ENCODE assay signal across 39 cellular contexts in genomic region chrX:36930491-36930890, GRCh38.
"Had no signal": no experiment of that assay in that cellular context is flagged by ENCODE, and none has a peak within 500 bp of the region (broad histone marks: within the 10 kb centered on the region; RNA-seq: fewer than 3 reads in every experiment).

No MANE protein-coding gene starts in this region.

- H3K4me1 Mint-ChIP-seq: activated naive CD4-positive, alpha-beta T cell treated with anti-CD3 and anti-CD28 coated beads, Interleukin-2, amount 10 ng/mL, durations not matched to agents 7 days and 5 days; activated naive CD4-positive, alpha-beta T cell treated with anti-CD3 and anti-CD28 coated beads, Interleukin-2, amount 50 U/mL, for 24 hours; activated naive CD8-positive, alpha-beta T cell treated with anti-CD3 and anti-CD28 coated beads for 36 hours; activated naive CD8-positive, alpha-beta T cell treated with anti-CD3 and anti-CD28 coated beads, Interleukin-2, amount 10 ng/mL, durations not matched to agents 7 days and 5 days; activated naive CD8-positive, alpha-beta T cell treated with anti-CD3 and anti-CD28 coated beads, Interleukin-2, amount 50 U/mL, for 24 hours; activated T-helper 17 cell treated with anti-CD3 and anti-CD28 coated beads, Interleukin-2, amount 50 U/mL, for 72 hours; brain; central memory CD8-positive, alpha-beta T cell had no signal

- H3K9me3 Mint-ChIP-seq: activated naive CD4-positive, alpha-beta T cell treated with anti-CD3 and anti-CD28 coated beads, Interleukin-2, amount 50 U/mL, for 24 hours; activated naive CD4-positive, alpha-beta T cell treated with anti-CD3 and anti-CD28 coated beads, Interleukin-2, amount 50 U/mL, for 72 hours; activated naive CD8-positive, alpha-beta T cell treated with anti-CD3 and anti-CD28 coated beads, Interleukin-2, amount 10 ng/mL, durations not matched to agents 7 days and 5 days; activated T-cell treated with anti-CD3 and anti-CD28 coated beads, Interleukin-2, amount 50 U/mL, for 4 hours; activated T-helper 1 cell treated with anti-CD3 and anti-CD28 coated beads, Interleukin-12 subunit alpha, Interleukin-12 subunit beta, Interleukin-2, Interleukin-4 antibody, amounts not matched to agents 30 ng/mL and 10 ng/mL and 1 ng/mL, durations not matched to agents 14 hours and 24 hours and 36 hours; activated T-helper 17 cell treated with anti-CD3 and anti-CD28 coated beads, Interleukin-2, amount 50 U/mL, for 72 hours; central memory CD8-positive, alpha-beta T cell had no signal

- H3K4me3 Mint-ChIP-seq: activated naive CD4-positive, alpha-beta T cell treated with anti-CD3 and anti-CD28 coated beads for 36 hours; activated naive CD4-positive, alpha-beta T cell treated with anti-CD3 and anti-CD28 coated beads, Interleukin-2, amount 10 ng/mL, durations not matched to agents 7 days and 5 days; activated naive CD4-positive, alpha-beta T cell treated with anti-CD3 and anti-CD28 coated beads, Interleukin-2, amount 50 U/mL, for 24 hours; activated naive CD8-positive, alpha-beta T cell; activated naive CD8-positive, alpha-beta T cell treated with anti-CD3 and anti-CD28 coated beads for 36 hours; activated naive CD8-positive, alpha-beta T cell treated with anti-CD3 and anti-CD28 coated beads, Interleukin-2, amount 10 ng/mL, durations not matched to agents 7 days and 5 days; activated naive CD8-positive, alpha-beta T cell treated with anti-CD3 and anti-CD28 coated beads, Interleukin-2, amount 50 U/mL, for 24 hours; activated T-cell treated with anti-CD3 and anti-CD28 coated beads, Interleukin-2, amount 50 U/mL, for 24 hours; activated T-cell treated with anti-CD3 and anti-CD28 coated beads, Interleukin-2, amount 50 U/mL, for 4 hours; activated T-cell treated with anti-CD3 and anti-CD28 coated beads, Interleukin-2, amount 50 U/mL, for 72 hours; activated T-helper 1 cell treated with anti-CD3 and anti-CD28 coated beads, Interleukin-12 subunit alpha, Interleukin-12 subunit beta, Interleukin-2, Interleukin-4 antibody, amounts not matched to agents 30 ng/mL and 10 ng/mL and 1 ng/mL, durations not matched to agents 14 hours and 24 hours and 36 hours; activated T-helper 17 cell treated with anti-CD3 and anti-CD28 coated beads, Interleukin-2, amount 50 U/mL, for 72 hours; brain; central memory CD8-positive, alpha-beta T cell had no signal

- H3K4me1 ChIP-seq: adrenal gland, ascending aorta, body of pancreas, breast epithelium had no signal

- H3K27ac ChIP-seq: adrenal gland, ascending aorta, body of pancreas, brain microvascular endothelial cell, breast epithelium, cardiac muscle cell had no signal

- H3K27ac Mint-ChIP-seq: activated naive CD4-positive, alpha-beta T cell treated with anti-CD3 and anti-CD28 coated beads for 36 hours; activated naive CD4-positive, alpha-beta T cell treated with anti-CD3 and anti-CD28 coated beads, Interleukin-2, amount 10 ng/mL, durations not matched to agents 7 days and 5 days; activated naive CD4-positive, alpha-beta T cell treated with anti-CD3 and anti-CD28 coated beads, Interleukin-2, amount 50 U/mL, for 24 hours; activated naive CD4-positive, alpha-beta T cell treated with anti-CD3 and anti-CD28 coated beads, Interleukin-2, amount 50 U/mL, for 72 hours; activated naive CD8-positive, alpha-beta T cell; activated naive CD8-positive, alpha-beta T cell treated with anti-CD3 and anti-CD28 coated beads for 36 hours; activated naive CD8-positive, alpha-beta T cell treated with anti-CD3 and anti-CD28 coated beads, Interleukin-2, amount 10 ng/mL, durations not matched to agents 7 days and 5 days; activated naive CD8-positive, alpha-beta T cell treated with anti-CD3 and anti-CD28 coated beads, Interleukin-2, amount 50 U/mL, for 24 hours; activated T-cell treated with anti-CD3 and anti-CD28 coated beads, Interleukin-2, amount 50 U/mL, for 24 hours; activated T-cell treated with anti-CD3 and anti-CD28 coated beads, Interleukin-2, amount 50 U/mL, for 72 hours; activated T-helper 1 cell treated with anti-CD3 and anti-CD28 coated beads, Interleukin-12 subunit alpha, Interleukin-12 subunit beta, Interleukin-2, Interleukin-4 antibody, amounts not matched to agents 30 ng/mL and 10 ng/mL and 1 ng/mL, durations not matched to agents 14 hours and 24 hours and 36 hours; activated T-helper 17 cell treated with anti-CD3 and anti-CD28 coated beads, Interleukin-2, amount 50 U/mL, for 72 hours; activated T-helper 2 cell treated with anti-CD3 and anti-CD28 coated beads, Interferon-gamma antibody, Interleukin-2, Interleukin-4, amounts not matched to agents 10 μg/mL and 5 μg/mL and 100 μg/mL, durations not matched to agents 14 hours and 24 hours and 36 hours; brain had no signal

- H3K4me3 ChIP-seq: adrenal gland, ascending aorta, body of pancreas, breast epithelium, cardiac muscle cell had no signal

- H3K36me3 Mint-ChIP-seq: activated naive CD4-positive, alpha-beta T cell treated with anti-CD3 and anti-CD28 coated beads, Interleukin-2, amount 10 ng/mL, durations not matched to agents 7 days and 5 days; activated naive CD4-positive, alpha-beta T cell treated with anti-CD3 and anti-CD28 coated beads, Interleukin-2, amount 50 U/mL, for 24 hours; activated naive CD4-positive, alpha-beta T cell treated with anti-CD3 and anti-CD28 coated beads, Interleukin-2, amount 50 U/mL, for 72 hours; activated naive CD8-positive, alpha-beta T cell; activated naive CD8-positive, alpha-beta T cell treated with anti-CD3 and anti-CD28 coated beads for 36 hours; activated naive CD8-positive, alpha-beta T cell treated with anti-CD3 and anti-CD28 coated beads, Interleukin-2, amount 10 ng/mL, durations not matched to agents 7 days and 5 days; brain had no signal

- H3K27me3 ChIP-seq: ascending aorta, body of pancreas, brain microvascular endothelial cell, cardiac muscle cell had no signal

- H3K36me3 ChIP-seq: adrenal gland, ascending aorta, brain microvascular endothelial cell, breast epithelium, cardiac muscle cell had no signal

- H3K27me3 Mint-ChIP-seq: activated naive CD4-positive, alpha-beta T cell treated with anti-CD3 and anti-CD28 coated beads, Interleukin-2, amount 10 ng/mL, durations not matched to agents 7 days and 5 days; activated naive CD4-positive, alpha-beta T cell treated with anti-CD3 and anti-CD28 coated beads, Interleukin-2, amount 50 U/mL, for 24 hours; activated naive CD8-positive, alpha-beta T cell; activated naive CD8-positive, alpha-beta T cell treated with anti-CD3 and anti-CD28 coated beads, Interleukin-2, amount 10 ng/mL, durations not matched to agents 7 days and 5 days; activated naive CD8-positive, alpha-beta T cell treated with anti-CD3 and anti-CD28 coated beads, Interleukin-2, amount 50 U/mL, for 24 hours; activated T-helper 17 cell treated with anti-CD3 and anti-CD28 coated beads, Interleukin-2, amount 50 U/mL, for 72 hours; brain; central memory CD8-positive, alpha-beta T cell had no signal

- DNase-seq: activated effector memory CD4-positive, alpha-beta T cell treated with anti-CD3 and anti-CD28 coated beads, Interleukin-2, amount 50 U/mL, for 16 hours; activated effector memory CD4-positive, alpha-beta T cell treated with Interleukin-2 at 50 U/mL for 16 hours; activated gamma-delta T cell; activated gamma-delta T cell treated with Interleukin-2 at 50 U/mL for 16 hours; activated naive CD4-positive, alpha-beta T cell; activated naive CD4-positive, alpha-beta T cell treated with anti-CD3 and anti-CD28 coated beads for 36 hours; activated naive CD4-positive, alpha-beta T cell treated with anti-CD3 and anti-CD28 coated beads, Interleukin-2, amount 10 ng/mL, durations not matched to agents 7 days and 5 days; activated naive CD4-positive, alpha-beta T cell treated with anti-CD3 and anti-CD28 coated beads, Interleukin-2, amount 50 U/mL, for 16 hours; activated naive CD4-positive, alpha-beta T cell treated with Interleukin-2 at 50 U/mL for 16 hours; activated naive CD8-positive, alpha-beta T cell treated with anti-CD3 and anti-CD28 coated beads for 36 hours; activated naive CD8-positive, alpha-beta T cell treated with anti-CD3 and anti-CD28 coated beads, Interleukin-2, amount 10 ng/mL, durations not matched to agents 7 days and 5 days; activated naive CD8-positive, alpha-beta T cell treated with anti-CD3 and anti-CD28 coated beads, Interleukin-2, amount 50 U/mL, for 24 hours; activated T-cell treated with anti-CD3 and anti-CD28 coated beads, Interleukin-2, amount 50 U/mL, for 1 hour; activated T-cell treated with anti-CD3 and anti-CD28 coated beads, Interleukin-2, amount 50 U/mL, for 24 hours; activated T-cell treated with anti-CD3 and anti-CD28 coated beads, Interleukin-2, amount 50 U/mL, for 4 hours; activated T-cell treated with anti-CD3 and anti-CD28 coated beads, Interleukin-2, amount 50 U/mL, for 48 hours; activated T-cell treated with anti-CD3 and anti-CD28 coated beads, Interleukin-2, amount 50 U/mL, for 72 hours; adrenal gland; amniotic stem cell; amygdala; anterior cingulate cortex; aorta; body of pancreas; brain microvascular endothelial cell; caudate nucleus; central memory CD4-positive, alpha-beta T cell; cerebellar nuclear complex had no signal

- H3K9me3 ChIP-seq: adrenal gland, body of pancreas had no signal

- FAIRE-seq: bronchial epithelial cell had no signal

- ATAC-seq: activated naive CD4-positive, alpha-beta T cell treated with anti-CD3 and anti-CD28 coated beads, Interleukin-2, amount 50 U/mL, for 72 hours; activated naive CD8-positive, alpha-beta T cell treated with anti-CD3 and anti-CD28 coated beads, Interleukin-2, amount 50 U/mL, for 24 hours; activated T-cell treated with anti-CD3 and anti-CD28 coated beads, Interleukin-2, amount 50 U/mL, for 4 hours; activated T-cell treated with anti-CD3 and anti-CD28 coated beads, Interleukin-2, amount 50 U/mL, for 72 hours; activated T-helper 17 cell treated with anti-CD3 and anti-CD28 coated beads, Interleukin-2, amount 50 U/mL, for 72 hours; body of pancreas had no signal
